Comparison of ENCODE assay signal across 9 cellular contexts in the genomic region with DNA sequence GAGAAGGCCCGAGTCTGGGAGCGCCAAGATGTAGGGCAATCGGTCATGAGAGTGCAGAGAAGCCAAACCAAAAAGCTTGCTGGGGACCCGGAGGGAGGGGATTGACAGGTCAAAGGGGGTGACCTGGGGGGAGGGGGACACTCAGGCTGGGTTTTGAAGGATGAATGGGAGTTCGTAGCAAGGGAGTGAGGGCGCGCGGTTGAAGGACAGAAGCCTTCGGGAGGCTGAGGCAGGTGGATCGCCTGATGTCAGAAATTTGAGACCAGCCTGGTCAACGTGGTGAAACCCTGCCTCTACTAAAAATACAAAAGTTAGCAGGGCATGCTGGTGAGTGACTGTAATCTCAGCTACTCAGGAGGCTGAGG. TPM values are rescaled to one million over a fixed set of nuclear protein-coding genes. Genes with fewer than 3 reads are reported as not detected.
A peak's percentile ranks its signal among the peaks of the same experiment; 100 is the strongest.
DNase-seq lines count a peak whose midpoint lies in the region; ATAC-seq and TF ChIP-seq lines count a peak whose summit lies in the region.
"Not testable (repeated sequence)": the region's sequence is repeated elsewhere in the genome, so short reads cannot be mapped to it uniquely, and the experiment has no call there.
"Had no signal": no experiment of that assay in that cellular context is flagged by ENCODE, and none has a peak within 500 bp of the region (broad histone marks: within the 10 kb centered on the region; RNA-seq: fewer than 3 reads in every experiment).

No MANE protein-coding gene starts in this region.

- not testable (repeated sequence) for H3K27me3 ChIP-seq in GM06990 (replicated peaks; ENCODE audit: control insufficient read depth, insufficient read depth, low read length); MG63; brain microvascular endothelial cell (replicated peaks); gastrocnemius medialis; uterus

- H3K4me3 Mint-ChIP-seq in activated CD4-positive, alpha-beta T cell treated with anti-CD3 and anti-CD28 coated beads, Interleukin-2, amount 10 ng/mL, durations not matched to agents 7 days and 5 days: peak overlapping the region; percentile 73
- H3K4me3 Mint-ChIP-seq in mesothelial cell of epicardium: peak overlapping the region; percentile 66

- DNase-seq in GM06990 (ENCODE audit: extremely low read depth, insufficient read length) (peak; percentile 12), gastrocnemius medialis (peak in 1 of 2 donors; percentile 70)
- DNase-seq in MG63; activated CD4-positive, alpha-beta T cell treated with anti-CD3 and anti-CD28 coated beads, Interleukin-2, amount 10 ng/mL, durations not matched to agents 7 days and 5 days; brain microvascular endothelial cell; fibroblast of villous mesenchyme (ENCODE audit: low read depth); mesothelial cell of epicardium (ENCODE audit: low spot score in 2 of 2, unreplicated experiment in 2 of 2); uterus: not testable (repeated sequence)

- not testable (repeated sequence) for H3K27ac ChIP-seq in brain microvascular endothelial cell
- H3K27ac ChIP-seq in gastrocnemius medialis (peak overlapping the region; percentile 91 to 98 (median 96)), uterus (peak overlapping the region; percentile 70 to 88)

- not testable (repeated sequence) for H3K36me3 ChIP-seq in GM06990 (ENCODE audit: control insufficient read depth, insufficient read depth, low read length); MG63; brain microvascular endothelial cell (replicated peaks); gastrocnemius medialis; uterus

- POLR2A ChIA-PET in activated CD4-positive, alpha-beta T cell treated with anti-CD3 and anti-CD28 coated beads, Interleukin-2, amount 10 ng/mL, durations not matched to agents 7 days and 5 days (lab: Charles Lee): not testable (repeated sequence)

- H3K4me3 ChIP-seq in GM06990 (replicated peaks; ENCODE audit: low read depth, low read length) (peak overlapping the region; percentile 74), MG63 (peak overlapping the region; percentile 48), brain microvascular endothelial cell (ENCODE audit: low read depth, low read length) (peak overlapping the region; percentile 63), fibroblast of villous mesenchyme (ENCODE audit: low read depth, low read length) (peak overlapping the region; percentile 67), gastrocnemius medialis (peak overlapping the region; percentile 73 to 88 (median 77)), uterus (peak overlapping the region; percentile 52 to 59)

- in situ Hi-C loops in brain microvascular endothelial cell (cut with HindIII; ENCODE audit: low pct_ligation_motif_present, low sequenced_read_pairs); gastrocnemius medialis (cut with MboI; ENCODE audit: low sequenced_read_pairs in 4 of 4): not testable (repeated sequence)

- peak; percentile 0 for TF ChIP-seq CTCF in GM06990 (IDR thresholded peaks at IDR 0.05; ENCODE audit: insufficient read depth, low read length, poor library complexity, severe bottlenecking)
- TF ChIP-seq CTCF in brain microvascular endothelial cell (IDR thresholded peaks at IDR 0.05; ENCODE audit: low read depth, low read length, missing control alignments); fibroblast of villous mesenchyme (IDR thresholded peaks at IDR 0.05; ENCODE audit: insufficient read depth, low read depth, low read length); mesothelial cell of epicardium (IDR thresholded peaks at IDR 0.05; ENCODE audit: unreplicated experiment); gastrocnemius medialis (IDR thresholded peaks at IDR 0.05 in 4 of 5, conservative IDR thresholded peaks at IDR 0.05 in 1 of 5); uterus (IDR thresholded peaks at IDR 0.05): not testable (repeated sequence)

- H3K36me3 Mint-ChIP-seq in activated CD4-positive, alpha-beta T cell treated with anti-CD3 and anti-CD28 coated beads, Interleukin-2, amount 10 ng/mL, durations not matched to agents 7 days and 5 days (ENCODE audit: low read depth); mesothelial cell of epicardium: not testable (repeated sequence)

- H3K9me3 ChIP-seq in MG63, gastrocnemius medialis, uterus: not testable (repeated sequence)

- TF ChIP-seq POLR2A in gastrocnemius medialis (IDR thresholded peaks at IDR 0.05); uterus (IDR thresholded peaks at IDR 0.05): not testable (repeated sequence)

- CTCF ChIA-PET in activated CD4-positive, alpha-beta T cell treated with anti-CD3 and anti-CD28 coated beads, Interleukin-2, amount 10 ng/mL, durations not matched to agents 7 days and 5 days (lab: Charles Lee): interaction anchor here (0.6 to 2.0 kb wide), 4 partner anchors 9 to 163 kb away, joined by 3 to 7 read pairs (median 3); no protein-coding TSS in a partner anchor

- H3K4me1 ChIP-seq in gastrocnemius medialis: peaks cover 24 to 29% of the 10 kb centered on the region in 2 donors
- H3K4me1 ChIP-seq in uterus: not testable (repeated sequence)

- H3K9me3 Mint-ChIP-seq in activated CD4-positive, alpha-beta T cell treated with anti-CD3 and anti-CD28 coated beads, Interleukin-2, amount 10 ng/mL, durations not matched to agents 7 days and 5 days; mesothelial cell of epicardium: not testable (repeated sequence)

- intact Hi-C loops in gastrocnemius medialis (cut with DNase I; ENCODE audit: low total_unique reads): loop anchor here (5.0 to 10.0 kb wide), 2 partner anchors 35 to 72 kb away; no protein-coding TSS in a partner anchor
- intact Hi-C loops in uterus (cut with DNase I; ENCODE audit: low total_unique reads): not testable (repeated sequence)

- peak overlapping the region; percentile 78 for H3K27ac Mint-ChIP-seq in activated CD4-positive, alpha-beta T cell treated with anti-CD3 and anti-CD28 coated beads, Interleukin-2, amount 10 ng/mL, durations not matched to agents 7 days and 5 days
- H3K27ac Mint-ChIP-seq in mesothelial cell of epicardium: peak overlapping the region; percentile 53

- H3K4me1 Mint-ChIP-seq in activated CD4-positive, alpha-beta T cell treated with anti-CD3 and anti-CD28 coated beads, Interleukin-2, amount 10 ng/mL, durations not matched to agents 7 days and 5 days: peaks cover 19% of the 10 kb centered on the region
- H3K4me1 Mint-ChIP-seq in mesothelial cell of epicardium: peaks cover 18% of the 10 kb centered on the region

- not testable (repeated sequence) for H3K27me3 Mint-ChIP-seq in activated CD4-positive, alpha-beta T cell treated with anti-CD3 and anti-CD28 coated beads, Interleukin-2, amount 10 ng/mL, durations not matched to agents 7 days and 5 days; mesothelial cell of epicardium (ENCODE audit: low read depth)

- peak; percentile 17 to 32 for ATAC-seq in gastrocnemius medialis

RNA-seq across cellular contexts. Expression of gene SPDYE3, which starts 35.0 kb away (rescaled TPM):
- not detected in 2 replicates for total RNA-seq in MG63 (2014; rRNA removed; shearing (Covaris generic); ENCODE audit: low replicate concordance)
- not detected for total RNA-seq in activated CD4-positive, alpha-beta T cell treated with anti-CD3 and anti-CD28 coated beads, Interleukin-2, amount 10 ng/mL, durations not matched to agents 7 days and 5 days
- total RNA-seq in fibroblast of villous mesenchyme: under 0.01 TPM in 1 of 2 replicates, not detected in the other
- not detected in 3 replicates for total RNA-seq in mesothelial cell of epicardium
- not detected for total RNA-seq in gastrocnemius medialis
- not detected for total RNA-seq in uterus
- total RNA-seq: Right ventricle myocardium superior had no signal

RNA-seq across cellular contexts. Expression of gene PVRIG, which starts 52.8 kb away (rescaled TPM):
- total RNA-seq in MG63 (2014; rRNA removed; shearing (Covaris generic); ENCODE audit: low replicate concordance): not detected in 2 replicates
- 10 to 100 TPM; 61.2 to 66.6 TPM for total RNA-seq in activated CD4-positive, alpha-beta T cell treated with anti-CD3 and anti-CD28 coated beads, Interleukin-2, amount 10 ng/mL, durations not matched to agents 7 days and 5 days
- total RNA-seq in fibroblast of villous mesenchyme (not detected in 2 replicates), mesothelial cell of epicardium (not detected in 3 replicates), gastrocnemius medialis (not detected), uterus (under 1 TPM in 1 of 4 donors, not detected in 3; 0.21 TPM)
- total RNA-seq: Right ventricle myocardium superior had no signal

Comparison
In these comparisons a context has a peak if more than half of its experiments do, and no peak if none do; other contexts are left out.
1. RNA of gene PVRIG, which starts 52.8 kb away (total RNA-seq): 61.2 to 66.6 TPM in activated CD4-positive, alpha-beta T cell treated with anti-CD3 and anti-CD28 coated beads, Interleukin-2, amount 10 ng/mL, durations not matched to agents 7 days and 5 days; 0.21 TPM in uterus, not detected in MG63, not detected in fibroblast of villous mesenchyme, not detected in mesothelial cell of epicardium and not detected in gastrocnemius medialis; every median in the first group is over 10 times any median in the second.
2. Peak in every context shown above with its lines, with median percentiles within 50 percentile points of each other: H3K4me3 ChIP-seq.